In the genomic region with DNA sequence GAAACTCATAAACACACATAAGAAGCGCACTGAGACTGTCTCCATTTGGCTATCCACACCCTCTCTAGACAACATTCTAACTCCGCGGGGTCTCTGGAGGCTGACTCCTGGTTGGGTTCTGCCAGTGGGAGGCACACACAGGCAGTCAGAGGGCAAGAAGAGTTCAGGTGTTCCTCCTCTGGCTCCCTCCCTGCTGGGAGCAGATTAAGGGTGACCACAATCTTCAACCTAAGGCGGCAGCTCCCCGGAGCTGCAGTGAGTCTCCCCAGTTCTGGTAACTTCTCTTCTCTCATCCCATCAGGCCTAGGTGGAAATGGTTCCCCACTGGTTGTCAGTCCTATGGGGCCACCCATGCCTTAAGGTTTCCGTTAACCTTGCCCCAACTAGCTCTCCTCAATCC, we compare ENCODE assay signal across 27 cellular contexts.
"Had no signal": no experiment of that assay in that cellular context is flagged by ENCODE, and none has a peak within 500 bp of the region (broad histone marks: within the 10 kb centered on the region; RNA-seq: fewer than 3 reads in every experiment).

No MANE protein-coding gene starts in this region.

- H3K27me3 Mint-ChIP-seq: stimulated activated naive B cell treated with anti-CD40 and anti-IgM and Interleukin-4, amounts not matched to agents 10 μg/mL and 1 μg/mL and 100 μg/mL, for 72 hours had no signal

- ATAC-seq: gastroesophageal sphincter; left cardiac atrium; left ventricle myocardium superior; right lobe of liver; stimulated activated naive B cell treated with anti-CD40 and anti-IgM and Interleukin-4, amounts not matched to agents 10 μg/mL and 1 μg/mL and 100 μg/mL, for 72 hours; stimulated activated naive CD8-positive, alpha-beta T cell treated with anti-CD3 and anti-CD28 coated beads, Interleukin-15, amount 100 ng/mL, for 72 hours had no signal

- H3K36me3 Mint-ChIP-seq: naive B cell; stimulated activated naive B cell treated with anti-CD40 and anti-IgM and Interleukin-4, amounts not matched to agents 10 μg/mL and 1 μg/mL and 100 μg/mL, for 72 hours had no signal

- H3K4me3 ChIP-seq: dorsolateral prefrontal cortex, esophagus muscularis mucosa, gastroesophageal sphincter, lung, prostate gland, right lobe of liver, spleen, thoracic aorta, transverse colon had no signal

- H3K4me3 Mint-ChIP-seq: nephron; stimulated activated naive B cell treated with anti-CD40 and anti-IgM and Interleukin-4, amounts not matched to agents 10 μg/mL and 1 μg/mL and 100 μg/mL, for 72 hours; stimulated activated naive CD8-positive, alpha-beta T cell treated with anti-CD3 and anti-CD28 coated beads, Interleukin-15, amount 100 ng/mL, for 72 hours had no signal

- H3K9me3 ChIP-seq: esophagus muscularis mucosa, gastroesophageal sphincter, prostate gland, right lobe of liver, spleen, thoracic aorta, transverse colon had no signal

- H3K36me3 ChIP-seq: esophagus muscularis mucosa, gastroesophageal sphincter, prostate gland, right lobe of liver, spleen, thoracic aorta, transverse colon had no signal

- H3K27ac ChIP-seq: dorsolateral prefrontal cortex, epithelial cell of prostate, esophagus muscularis mucosa, gastroesophageal sphincter, prostate gland, right lobe of liver, spleen, thoracic aorta, transverse colon had no signal

- H3K27ac Mint-ChIP-seq: nephron; stimulated activated naive B cell treated with anti-CD40 and anti-IgM and Interleukin-4, amounts not matched to agents 10 μg/mL and 1 μg/mL and 100 μg/mL, for 72 hours; stimulated activated naive CD8-positive, alpha-beta T cell treated with anti-CD3 and anti-CD28 coated beads, Interleukin-15, amount 100 ng/mL, for 72 hours had no signal

- DNase-seq: cortex of kidney; dorsolateral prefrontal cortex; effector memory CD4-positive, alpha-beta T cell; glutamatergic neuron; kidney; left cardiac atrium; left ventricle myocardium superior; mesenchymal stem cell; naive B cell; occipital lobe; retina; spleen; stimulated activated CD4-positive, alpha-beta T cell treated with anti-CD3 and anti-CD28 coated beads, Interleukin-15, amount 100 ng/mL, for 24 hours; stimulated activated CD4-positive, alpha-beta T cell treated with anti-CD3 and anti-CD28 coated beads, Interleukin-1b, Interleukin-23, amount 100 ng/mL, for 48 hours; stimulated activated CD4-positive, alpha-beta T cell treated with anti-CD3 and anti-CD28 coated beads, Interleukin-4, amount 100 ng/mL, for 24 hours; stimulated activated naive B cell treated with anti-CD40 and anti-IgM and Interleukin-4, amounts not matched to agents 10 μg/mL and 1 μg/mL and 100 μg/mL, for 72 hours; stimulated activated naive CD8-positive, alpha-beta T cell treated with anti-CD3 and anti-CD28 coated beads, Interleukin-15, amount 100 ng/mL, for 72 hours; transverse colon had no signal

- H3K9me3 Mint-ChIP-seq: naive B cell; nephron; stimulated activated naive B cell treated with anti-CD40 and anti-IgM and Interleukin-4, amounts not matched to agents 10 μg/mL and 1 μg/mL and 100 μg/mL, for 72 hours; stimulated activated naive CD8-positive, alpha-beta T cell treated with anti-CD3 and anti-CD28 coated beads, Interleukin-15, amount 100 ng/mL, for 72 hours had no signal

- H3K4me1 Mint-ChIP-seq: nephron; stimulated activated naive CD8-positive, alpha-beta T cell treated with anti-CD3 and anti-CD28 coated beads, Interleukin-15, amount 100 ng/mL, for 72 hours had no signal

- H3K4me1 ChIP-seq: esophagus muscularis mucosa, gastroesophageal sphincter, parathyroid adenoma, transverse colon had no signal
